In genomic region chr2:241354668-241355658, GRCh38 we compare ENCODE assay signal across 1 cellular context.
TF ChIP-seq lines count a peak whose summit lies in the region.

No MANE protein-coding gene starts in this region.

TF ChIP-seq in HepG2, 621 proteins besides CTCF, POLR2A, EP300 and RAD21 (continued from another document and continues in another):
- no peak for TF ChIP-seq USF2 (IDR thresholded peaks at IDR 0.05; ENCODE audit: low read depth, low read length)
- no peak for TF ChIP-seq USF2 (CRISPR knock-in tag; IDR thresholded peaks at IDR 0.05; ENCODE audit: borderline replicate concordance)
- no peak for TF ChIP-seq TCF7 (IDR thresholded peaks at IDR 0.05; ENCODE audit: low read depth)
- TF ChIP-seq ZNF333 (CRISPR knock-in tag; IDR thresholded peaks at IDR 0.05; ENCODE audit: borderline replicate concordance) = no peak; the same call in 1 of the 2 replicates
- peak; percentile 52 for TF ChIP-seq RBFOX2 (IDR thresholded peaks at IDR 0.05; ENCODE audit: low read depth, low read length)
- no peak for TF ChIP-seq ZNF496 (CRISPR knock-in tag; IDR thresholded peaks at IDR 0.05; ENCODE audit: insufficient replicate concordance)
- 0 out of 2 replicates have a peak, but pooled peaks have one; percentile 57 for TF ChIP-seq ZNF446 (CRISPR knock-in tag; IDR thresholded peaks at IDR 0.05)
- TF ChIP-seq IRF2 (CRISPR knock-in tag; IDR thresholded peaks at IDR 0.05) = no peak
- no peak for TF ChIP-seq ZNF780A (CRISPR knock-in tag; IDR thresholded peaks at IDR 0.05)
- 0 out of 2 replicates have a peak, but pooled peaks have one; percentile 5 for TF ChIP-seq ZBTB33 (CRISPR knock-in tag; IDR thresholded peaks at IDR 0.05)
- TF ChIP-seq HIVEP1 (CRISPR knock-in tag; IDR thresholded peaks at IDR 0.05) = no peak
- no peak; the same call in 1 of the 2 replicates for TF ChIP-seq HINFP (CRISPR knock-in tag; IDR thresholded peaks at IDR 0.05; ENCODE audit: low read depth)
- no peak for TF ChIP-seq FOXK2 (IDR thresholded peaks at IDR 0.05)
- no peak for TF ChIP-seq TOE1 (CRISPR knock-in tag; IDR thresholded peaks at IDR 0.05)
- TF ChIP-seq ZNF574 (CRISPR knock-in tag; IDR thresholded peaks at IDR 0.05) = peak; percentile 76
- no peak for TF ChIP-seq ZNF740 (CRISPR knock-in tag; IDR thresholded peaks at IDR 0.05)
- TF ChIP-seq NBN (conservative IDR thresholded peaks at IDR 0.05) = no peak
- TF ChIP-seq RFX3 (CRISPR knock-in tag; IDR thresholded peaks at IDR 0.05) = no peak
- TF ChIP-seq ZNF776 (CRISPR knock-in tag; IDR thresholded peaks at IDR 0.05) = peak; percentile 49; the same call in 1 of the 2 replicates
- TF ChIP-seq ZNF136 (CRISPR knock-in tag; IDR thresholded peaks at IDR 0.05; ENCODE audit: low read depth) = no peak
- TF ChIP-seq PATZ1 (CRISPR knock-in tag; IDR thresholded peaks at IDR 0.05) = no peak
- TF ChIP-seq POLR2AphosphoS2 (IDR thresholded peaks at IDR 0.05; ENCODE audit: low read depth, low read length) = no peak
- no peak for TF ChIP-seq PHB2 (IDR thresholded peaks at IDR 0.05; ENCODE audit: partially characterized antibody)
- TF ChIP-seq TSC22D2 (CRISPR knock-in tag; IDR thresholded peaks at IDR 0.05; ENCODE audit: borderline replicate concordance) = 0 out of 2 replicates have a peak, but pooled peaks have one; percentile 58
- TF ChIP-seq HES4 (CRISPR knock-in tag; IDR thresholded peaks at IDR 0.05; ENCODE audit: borderline replicate concordance) = no peak
- TF ChIP-seq MBD4 (IDR thresholded peaks at IDR 0.05; ENCODE audit: borderline replicate concordance, low read length) = no peak
- TF ChIP-seq FOXP1 (IDR thresholded peaks at IDR 0.05) = no peak
- no peak for TF ChIP-seq FOXP1 (CRISPR knock-in tag; IDR thresholded peaks at IDR 0.05)
- TF ChIP-seq NR2F1 (CRISPR knock-in tag; IDR thresholded peaks at IDR 0.05) = no peak
- TF ChIP-seq ZIK1 (CRISPR knock-in tag; IDR thresholded peaks at IDR 0.05; ENCODE audit: borderline replicate concordance, low read depth) = 0 out of 2 replicates have a peak, but pooled peaks have one; percentile 29
- TF ChIP-seq ZNF354B (CRISPR knock-in tag; IDR thresholded peaks at IDR 0.05) = no peak
- TF ChIP-seq ATM (IDR thresholded peaks at IDR 0.05; ENCODE audit: borderline replicate concordance) = no peak
- no peak for TF ChIP-seq DDIT3 (CRISPR knock-in tag; IDR thresholded peaks at IDR 0.05)
- TF ChIP-seq ELK4 (CRISPR knock-in tag; IDR thresholded peaks at IDR 0.05; ENCODE audit: borderline replicate concordance) = no peak
- TF ChIP-seq SALL1 (CRISPR knock-in tag; IDR thresholded peaks at IDR 0.05) = peak; percentile 70
- 0 out of 2 replicates have a peak, but pooled peaks have one; percentile 66 for TF ChIP-seq MAF1 (CRISPR knock-in tag; IDR thresholded peaks at IDR 0.05; ENCODE audit: borderline replicate concordance)
- TF ChIP-seq ZNF33B (CRISPR knock-in tag; IDR thresholded peaks at IDR 0.05) = no peak
- no peak for TF ChIP-seq ZZZ3 (CRISPR knock-in tag; IDR thresholded peaks at IDR 0.05; ENCODE audit: borderline replicate concordance)
- TF ChIP-seq NFIB (CRISPR knock-in tag; IDR thresholded peaks at IDR 0.05; ENCODE audit: borderline replicate concordance) = no peak; the same call in 1 of the 2 replicates
- TF ChIP-seq REXO4 (CRISPR knock-in tag; IDR thresholded peaks at IDR 0.05; ENCODE audit: borderline replicate concordance) = no peak
- no peak for TF ChIP-seq SMARCC2 (IDR thresholded peaks at IDR 0.05)
- TF ChIP-seq ZNF772 (CRISPR knock-in tag; IDR thresholded peaks at IDR 0.05) = no peak
- 0 out of 2 replicates have a peak, but pooled peaks have one; percentile 29 for TF ChIP-seq ZNF335 (CRISPR knock-in tag; IDR thresholded peaks at IDR 0.05)
- no peak for TF ChIP-seq ZNF232 (CRISPR knock-in tag; IDR thresholded peaks at IDR 0.05; ENCODE audit: borderline replicate concordance)
- no peak for TF ChIP-seq ZNF513 (CRISPR knock-in tag; conservative IDR thresholded peaks at IDR 0.05)
- TF ChIP-seq ZNF792 (CRISPR knock-in tag; IDR thresholded peaks at IDR 0.05) = peak; percentile 40; the same call in 1 of the 2 replicates
- TF ChIP-seq ZSCAN12 (CRISPR knock-in tag; IDR thresholded peaks at IDR 0.05) = no peak
- TF ChIP-seq HNF4G (IDR thresholded peaks at IDR 0.05; ENCODE audit: borderline replicate concordance, low read depth, low read length) = no peak
- TF ChIP-seq HNF4G (CRISPR knock-in tag; IDR thresholded peaks at IDR 0.05; ENCODE audit: borderline replicate concordance, low read depth) = no peak
- TF ChIP-seq ETS1 (CRISPR knock-in tag; IDR thresholded peaks at IDR 0.05) = no peak
- no peak for TF ChIP-seq ZNF788 (CRISPR knock-in tag; IDR thresholded peaks at IDR 0.05; ENCODE audit: borderline replicate concordance)
- no peak for TF ChIP-seq ZBTB14 (CRISPR knock-in tag; IDR thresholded peaks at IDR 0.05)
- TF ChIP-seq PHF20 (CRISPR knock-in tag; IDR thresholded peaks at IDR 0.05) = 0 out of 2 replicates have a peak, but pooled peaks have one; percentile 34
- TF ChIP-seq ARNTL (CRISPR knock-in tag; IDR thresholded peaks at IDR 0.05) = no peak
- TF ChIP-seq BHLHE40 (IDR thresholded peaks at IDR 0.05; ENCODE audit: low read length) = no peak
- TF ChIP-seq JARID2 (CRISPR knock-in tag; IDR thresholded peaks at IDR 0.05; ENCODE audit: insufficient replicate concordance) = no peak
